ENCODE assay signal across 26 cellular contexts in genomic region chr4:68954126-68954525, GRCh38. TPM values are rescaled to one million over a fixed set of nuclear protein-coding genes. Genes with fewer than 3 reads are reported as not detected.
"Had no signal": no experiment of that assay in that cellular context is flagged by ENCODE, and none has a peak within 500 bp of the region (broad histone marks: within the 10 kb centered on the region; RNA-seq: fewer than 3 reads in every experiment).

No MANE protein-coding gene starts in this region.

- H3K4me1 ChIP-seq: testis, uterus had no signal

- H3K27me3 ChIP-seq: testis, uterus had no signal

- H3K36me3 ChIP-seq: uterus had no signal

- H3K4me2 ChIP-seq: smooth muscle cell had no signal

- ATAC-seq: activated CD4-positive, alpha-beta T cell treated with anti-CD3 and anti-CD28 coated beads for 36 hours; activated T-cell treated with anti-CD3 and anti-CD28 coated beads, Interleukin-2, amount 50 U/mL, for 72 hours; esophagus mucosa; left ventricle myocardium superior; sciatic nerve; T-cell had no signal

- DNase-seq: activated B cell treated with CpG ODN at 0.5 μM for 24 hours; activated CD4-positive, alpha-beta T cell treated with anti-CD3 and anti-CD28 coated beads for 36 hours; activated CD4-positive, alpha-beta T cell treated with anti-CD3 and anti-CD28 coated beads, Interleukin-2, amount 50 U/mL, for 4 hours; activated effector memory CD4-positive, alpha-beta T cell treated with Interleukin-2 at 50 U/mL for 16 hours; activated naive CD4-positive, alpha-beta T cell treated with anti-CD3 and anti-CD28 coated beads for 36 hours; activated T-cell treated with anti-CD3 and anti-CD28 coated beads, Interleukin-2, amount 50 U/mL, for 72 hours; foreskin melanocyte; immature natural killer cell; left ventricle myocardium superior; posterior cingulate gyrus; stimulated activated CD4-positive, alpha-beta T cell treated with anti-CD3 and anti-CD28 coated beads, Interleukin-15, amount 100 ng/mL, for 24 hours; stimulated activated CD4-positive, alpha-beta T cell treated with anti-CD3 and anti-CD28 coated beads, Interleukin-2, amount 100 ng/mL, for 48 hours; stimulated activated naive CD4-positive, alpha-beta T cell; T-cell; testis; trophoblast cell; uterus had no signal

- H3K9me3 ChIP-seq: testis, uterus had no signal

- H3K4me3 ChIP-seq: smooth muscle cell, testis, uterus had no signal

- H3K27ac ChIP-seq: testis, uterus had no signal

RNA-seq across cellular contexts. Expression of gene UGT2A3, which starts 2.5 kb away (rescaled TPM):
- total RNA-seq: activated B cell treated with CpG ODN at 0.5 μM for 24 hours; activated CD4-positive, alpha-beta T cell treated with anti-CD3 and anti-CD28 coated beads for 36 hours; activated naive CD4-positive, alpha-beta T cell treated with anti-CD3 and anti-CD28 coated beads for 36 hours; activated T-cell treated with anti-CD3 and anti-CD28 coated beads, Interleukin-2, amount 50 U/mL, for 72 hours; cardiac septum; chondrocyte; esophagus mucosa; kidney epithelial cell; left ventricle myocardium superior; myocyte; omental fat pad; sciatic nerve; smooth muscle cell; testis; uterus had no signal
- polyA plus RNA-seq: immature natural killer cell, neural cell, smooth muscle cell had no signal
